Comparison of ENCODE assay signal across 8 cellular contexts in the genomic region with DNA sequence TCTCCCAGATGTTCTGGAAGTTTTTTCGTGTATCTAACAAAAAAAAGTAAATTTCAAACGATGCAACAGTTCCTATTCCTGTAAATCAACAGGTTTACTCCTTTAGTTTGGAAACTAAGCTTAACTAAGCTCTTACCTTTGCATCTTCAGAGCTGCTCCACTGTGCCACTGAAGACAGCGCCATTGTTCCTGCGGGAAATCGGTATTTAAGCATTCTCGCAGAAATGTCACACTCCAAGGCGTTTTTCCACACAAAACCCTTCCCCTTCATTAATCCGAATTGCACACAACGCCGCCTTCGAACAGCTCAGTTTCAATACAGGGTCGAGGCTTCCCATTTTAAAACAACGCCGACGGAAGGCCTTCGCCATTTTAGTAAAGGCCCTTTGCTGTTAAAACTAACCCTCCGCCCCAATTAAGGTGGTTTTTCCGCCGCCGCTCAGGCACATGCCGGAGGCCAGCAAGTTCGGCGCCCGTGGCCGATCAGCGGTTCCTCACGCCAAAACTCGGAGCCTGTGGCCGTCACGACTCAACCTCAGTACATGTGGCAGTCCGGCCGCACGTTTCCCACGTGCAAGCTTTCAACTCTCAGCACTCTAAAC. TPM values are rescaled to one million over a fixed set of nuclear protein-coding genes. Genes with fewer than 3 reads are reported as not detected.
DNase-seq lines count a peak whose midpoint lies in the region; ATAC-seq and TF ChIP-seq lines count a peak whose summit lies in the region.

No MANE protein-coding gene starts in this region.

- H3K27ac ChIP-seq in BLaER1 treated with 17β-estradiol and CSF1 and Interleukin-3, amounts not matched to agents 10 nM and 100 nM, result peak overlapping the region; percentile 77 to 96 (median 94)
- H3K27ac ChIP-seq in urinary bladder (ENCODE audit: low read depth), result peak overlapping the region; percentile 88

- peak overlapping the region; percentile 90 to 99 (median 96) for H3K9ac ChIP-seq in BLaER1 treated with 17β-estradiol and CSF1 and Interleukin-3, amounts not matched to agents 10 nM and 100 nM

- peak; percentile 6 for ATAC-seq in memory B cell (ENCODE audit: low read depth)

- H3K4me1 ChIP-seq in BLaER1 treated with 17β-estradiol and CSF1 and Interleukin-3, amounts not matched to agents 10 nM and 100 nM, result peaks cover 18 to 41% (median 36%) of the 10 kb centered on the region in 10 experiments; a peak in 18 of 20 replicates
- no peaks in the 10 kb centered on the region for H3K4me1 ChIP-seq in urinary bladder (ENCODE audit: insufficient read depth)

- H3K9me3 ChIP-seq in BLaER1 treated with 17β-estradiol and CSF1 and Interleukin-3, amounts not matched to agents 10 nM and 100 nM (replicated peaks in 1 of 11), result peaks cover 0 to 3% (median 0%) of the 10 kb centered on the region in 11 experiments; a peak in 4 of 22 replicates

- peaks cover 6 to 50% (median 30%) of the 10 kb centered on the region in 11 experiments; a peak in 17 of 22 replicates for H3K36me3 ChIP-seq in BLaER1 treated with 17β-estradiol and CSF1 and Interleukin-3, amounts not matched to agents 10 nM and 100 nM
- no peaks in the 10 kb centered on the region for H3K36me3 ChIP-seq in urinary bladder (ENCODE audit: insufficient read depth)

- peak overlapping the region; percentile 95 for H3K4me3 Mint-ChIP-seq in memory B cell

- H3K4me3 ChIP-seq in BLaER1 treated with 17β-estradiol and CSF1 and Interleukin-3, amounts not matched to agents 10 nM and 100 nM, result peak overlapping the region; percentile 78 to 94 (median 84)
- H3K4me3 ChIP-seq in Jurkat, Clone E6-1 (ENCODE audit: low read length), result peak overlapping the region; percentile 96
- peak overlapping the region; percentile 89 to 95 for H3K4me3 ChIP-seq in cardiac fibroblast (replicated peaks in 1 of 2; ENCODE audit: low read depth in 2 of 2, low read length in 2 of 2)
- peak overlapping the region; percentile 90 for H3K4me3 ChIP-seq in urinary bladder (ENCODE audit: low read depth, low read length)

- H4K20me1 ChIP-seq in BLaER1 treated with 17β-estradiol and CSF1 and Interleukin-3, amounts not matched to agents 10 nM and 100 nM, result peaks cover 26 to 54% (median 46%) of the 10 kb centered on the region in 11 experiments; a peak in 21 of 22 replicates

- H3K27ac Mint-ChIP-seq in memory B cell, result peak overlapping the region; percentile 99

- no peak for TF ChIP-seq CTCF in cardiac fibroblast (IDR thresholded peaks at IDR 0.05; ENCODE audit: low read depth, low read length)

- under 1% methylated on average over 34 of the region's 34 CpGs for WGBS in urinary bladder

- H3K36me3 Mint-ChIP-seq in memory B cell, result peaks cover 23% of the 10 kb centered on the region

- no peak for DNase-seq in Jurkat, Clone E6-1 (ENCODE audit: low read depth, low spot score)
- DNase-seq in cardiac fibroblast (ENCODE audit: low read depth in 2 of 2), result no peak
- DNase-seq in memory B cell (ENCODE audit: low spot score in 2 of 2), result no peak
- DNase-seq in NAMALWA (ENCODE audit: low spot score), result no peak
- no peak for DNase-seq in activated CD4-positive, alpha-beta T cell treated with anti-CD3 and anti-CD28 coated beads for 48 hours
- DNase-seq in activated effector memory CD4-positive, alpha-beta T cell treated with anti-CD3 and anti-CD28 coated beads, Interleukin-2, amount 50 U/mL, for 16 hours, result no peak

- H3K9me3 Mint-ChIP-seq in memory B cell, result no peaks in the 10 kb centered on the region

- peak overlapping the region in 7 of 11 experiments; percentile 3 to 86 (median 21); a peak in 7 of 22 replicates for H3K4me2 ChIP-seq in BLaER1 treated with 17β-estradiol and CSF1 and Interleukin-3, amounts not matched to agents 10 nM and 100 nM

- no peaks in the 10 kb centered on the region for H3K27me3 Mint-ChIP-seq in memory B cell

- H3K27me3 ChIP-seq in BLaER1 treated with 17β-estradiol and CSF1 and Interleukin-3, amounts not matched to agents 10 nM and 100 nM, result no peaks in the 10 kb centered on the region

- H3K4me1 Mint-ChIP-seq in memory B cell, result peaks cover 33% of the 10 kb centered on the region

RNA-seq across cellular contexts. Expression of a gene that starts 35.4 kb away (rescaled TPM):
- polyA plus RNA-seq in Jurkat, Clone E6-1 (2012; ENCODE audit: insufficient read depth, insufficient read length), result 86.6 TPM
- total RNA-seq in urinary bladder, result 111 TPM
- 55.5 TPM for polyA plus RNA-seq in urinary bladder
